24 cellular contexts compared by ENCODE assay signal in the genomic region with DNA sequence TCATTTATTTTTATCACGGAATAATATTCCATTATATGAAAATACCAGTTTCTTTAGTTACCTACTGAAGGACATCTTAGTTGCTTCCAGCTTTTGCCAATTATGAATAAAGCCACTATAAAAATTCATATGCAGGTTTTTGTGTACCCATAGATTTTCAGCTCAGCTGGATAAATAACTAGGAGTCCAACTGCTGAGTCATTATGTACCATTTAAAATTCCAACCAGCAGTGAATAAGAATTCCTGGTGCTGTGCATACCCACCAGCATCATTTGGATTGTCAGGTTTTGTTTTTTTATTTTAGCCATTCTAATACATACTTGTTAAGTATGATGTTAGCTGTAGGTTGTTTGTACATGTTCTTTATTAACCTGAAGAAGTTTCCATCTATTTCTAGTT. TPM values are rescaled to one million over a fixed set of nuclear protein-coding genes. Genes with fewer than 3 reads are reported as not detected.
DNase-seq lines count a peak whose midpoint lies in the region; ATAC-seq and TF ChIP-seq lines count a peak whose summit lies in the region.
"Had no signal": no experiment of that assay in that cellular context is flagged by ENCODE, and none has a peak within 500 bp of the region (broad histone marks: within the 10 kb centered on the region; RNA-seq: fewer than 3 reads in every experiment).

No MANE protein-coding gene starts in this region.

- peaks cover 4% of the 10 kb centered on the region for H3K9me3 Mint-ChIP-seq in osteocyte (ENCODE audit: unreplicated experiment)

- H3K79me2 ChIP-seq in GM23248 (ENCODE audit: insufficient read depth), result peaks cover 85% of the 10 kb centered on the region
- H3K79me2 ChIP-seq: hepatocyte, parathyroid adenoma had no signal

- no peaks in the 10 kb centered on the region for H4K20me1 ChIP-seq in GM23248 (ENCODE audit: insufficient read depth)

- H3K4me3 Mint-ChIP-seq in osteocyte (ENCODE audit: unreplicated experiment) (no peak overlapping the region), T-helper 17 cell (no peak overlapping the region)
- H3K4me3 Mint-ChIP-seq: activated T-cell treated with anti-CD3 and anti-CD28 coated beads, Interleukin-2, amount 50 U/mL, for 72 hours; CD4-positive, CD25-positive, alpha-beta regulatory T cell; H9; IgD-negative memory B cell had no signal

- no peak for TF ChIP-seq CTCF in osteocyte (IDR thresholded peaks at IDR 0.05)

- H3K4me2 ChIP-seq in GM23248 (ENCODE audit: unreplicated experiment), result no peak overlapping the region
- H3K4me2 ChIP-seq: hepatocyte had no signal

- peak overlapping the region; percentile 70 for H3K27ac Mint-ChIP-seq in osteocyte (ENCODE audit: unreplicated experiment)
- no peak overlapping the region for H3K27ac Mint-ChIP-seq in T-helper 17 cell
- H3K27ac Mint-ChIP-seq: activated T-cell treated with anti-CD3 and anti-CD28 coated beads, Interleukin-2, amount 50 U/mL, for 72 hours; CD4-positive, CD25-positive, alpha-beta regulatory T cell; H9; IgD-negative memory B cell had no signal

- no peaks in the 10 kb centered on the region for H3K27me3 Mint-ChIP-seq in osteocyte (ENCODE audit: unreplicated experiment)
- no peaks in the 10 kb centered on the region for H3K27me3 Mint-ChIP-seq in T-helper 17 cell
- H3K27me3 Mint-ChIP-seq: CD4-positive, CD25-positive, alpha-beta regulatory T cell; IgD-negative memory B cell had no signal

- H2AFZ ChIP-seq in GM23248, result no peak overlapping the region
- H2AFZ ChIP-seq: hepatocyte, parathyroid adenoma had no signal

- peak overlapping the region; percentile 38 for H3K27ac ChIP-seq in GM23248
- H3K27ac ChIP-seq: hepatocyte, parathyroid adenoma, SK-N-MC, tibial nerve had no signal

- no peaks in the 10 kb centered on the region for H3K36me3 Mint-ChIP-seq in osteocyte (ENCODE audit: unreplicated experiment)
- peaks cover 3% of the 10 kb centered on the region for H3K36me3 Mint-ChIP-seq in T-helper 17 cell (ENCODE audit: low read depth)

- peaks cover 14% of the 10 kb centered on the region; the same call in 1 of the 2 replicates for H3F3A ChIP-seq in GM23248 (ENCODE audit: insufficient read depth)

- no peaks in the 10 kb centered on the region for H3K9me2 ChIP-seq in GM23248 (ENCODE audit: insufficient read depth)

- H3K4me3 ChIP-seq in GM23248, result no peak overlapping the region
- H3K4me3 ChIP-seq: GM12878, hepatocyte, SK-N-MC, tibial nerve had no signal

- no peaks in the 10 kb centered on the region for H3K27me3 ChIP-seq in GM23248 (replicated peaks; ENCODE audit: insufficient read depth)
- H3K27me3 ChIP-seq: hepatocyte, tibial nerve had no signal

- no peak for ATAC-seq in HG02759 (IDR thresholded peaks at IDR 0.05; ENCODE audit: unreplicated experiment)
- no peak for ATAC-seq in T-helper 17 cell
- ATAC-seq: activated T-cell treated with anti-CD3 and anti-CD28 coated beads, Interleukin-2, amount 50 U/mL, for 72 hours; GM12878; left cardiac atrium had no signal

- no peaks in the 10 kb centered on the region for H3K36me3 ChIP-seq in GM23248 (ENCODE audit: low read depth)
- H3K36me3 ChIP-seq: tibial nerve had no signal

- WGBS in GM23248 (ENCODE audit: low coverage in 1 of 2, low lambda C conversion rate in 2 of 2, missing lambda C conversion rate in 2 of 2), 2 experiments, result 95 to 100% methylated on average over 1 of the region's 1 CpG

- H3K9me3 ChIP-seq in GM23248 (ENCODE audit: low read depth) (no peaks in the 10 kb centered on the region), T-helper 17 cell (ENCODE audit: control insufficient read depth, low read length, poor library complexity, severe bottlenecking) (no peaks in the 10 kb centered on the region)
- H3K9me3 ChIP-seq: tibial nerve had no signal

- in situ Hi-C loops in GM23248 (cut with MboI), result no loop called here

- H3K9ac ChIP-seq in GM23248, result no peak overlapping the region
- H3K9ac ChIP-seq: parathyroid adenoma had no signal

- peak; percentile 73 for DNase-seq in GM23248
- DNase-seq in SHP77 (lab: John Stamatoyannopoulos, UW), result peak; percentile 29 to 51
- DNase-seq in dermis blood vessel endothelial cell, result peak; percentile 49
- no peak for DNase-seq in osteocyte (ENCODE audit: extremely low spot score, unreplicated experiment)
- no peak for DNase-seq in HuH-7.5 (ENCODE audit: low spot score)
- DNase-seq in RKO (ENCODE audit: low spot score), result no peak
- no peak for DNase-seq in T-helper 17 cell
- DNase-seq: activated CD4-positive, alpha-beta T cell treated with anti-CD3 and anti-CD28 coated beads, Interleukin-2, amount 50 U/mL, for 1 hour; activated T-cell treated with anti-CD3 and anti-CD28 coated beads, Interleukin-2, amount 50 U/mL, for 72 hours; CD4-positive, CD25-positive, alpha-beta regulatory T cell; H9; left cardiac atrium; NCI-H1105 treated with DMSO at 0.1 percent for 48 hours; small intestine had no signal

- peaks cover 54% of the 10 kb centered on the region for H3K4me1 ChIP-seq in GM23248 (ENCODE audit: insufficient read depth)
- H3K4me1 ChIP-seq: parathyroid adenoma, tibial nerve had no signal

- H3K4me1 Mint-ChIP-seq in osteocyte (ENCODE audit: unreplicated experiment) (peaks cover 32% of the 10 kb centered on the region), T-helper 17 cell (peaks cover 25% of the 10 kb centered on the region)

RNA-seq across cellular contexts. Expression of gene FAM24B, which starts 14.5 kb away (rescaled TPM):
- 3.3 and 3.8 TPM in 2 replicates for total RNA-seq in GM23248 (2014; rRNA removed; shearing (Covaris generic))
- 5.7 and 7.0 TPM in 2 replicates for polyA plus RNA-seq in GM23248 (2016; fragmentation: Nextera tagmentation; extraction: Ambion mirVana)
- total RNA-seq in dermis blood vessel endothelial cell (2.2 and 5.1 TPM in 2 replicates), osteocyte (0.70 TPM in 1 of 2 replicates, not detected in the other), T-helper 17 cell (10 to 100 TPM in 1 of 2 donors, 1 to 10 TPM in 1; 9.0 to 10.7 TPM)
- total RNA-seq: H9, hepatocyte had no signal
- polyA plus RNA-seq: hepatocyte had no signal

RNA-seq across cellular contexts. Expression of gene CUZD1, which starts 19.2 kb away (rescaled TPM):
- total RNA-seq in GM23248 (2014; rRNA removed; shearing (Covaris generic)), result 0.11 and 0.13 TPM in 2 replicates
- polyA plus RNA-seq in GM23248 (2016; fragmentation: Nextera tagmentation; extraction: Ambion mirVana), result 0.22 and 0.31 TPM in 2 replicates
- total RNA-seq in dermis blood vessel endothelial cell (0.34 and 0.51 TPM in 2 replicates), osteocyte (0.30 and 0.81 TPM in 2 replicates), T-helper 17 cell (under 1 TPM; 0.73 to 0.82 TPM)
- total RNA-seq: hepatocyte had no signal
- polyA plus RNA-seq: hepatocyte had no signal

RNA-seq across cellular contexts. Expression of gene FAM24A, which starts 45.5 kb away (rescaled TPM):
- not detected in 2 replicates for total RNA-seq in GM23248 (2014; rRNA removed; shearing (Covaris generic))
- not detected in 2 replicates for polyA plus RNA-seq in GM23248 (2016; fragmentation: Nextera tagmentation; extraction: Ambion mirVana)
- total RNA-seq in dermis blood vessel endothelial cell (not detected in 2 replicates), osteocyte (not detected in 2 replicates), T-helper 17 cell (not detected)
- total RNA-seq: activated T-cell treated with anti-CD3 and anti-CD28 coated beads, Interleukin-2, amount 50 U/mL, for 72 hours; CD4-positive, CD25-positive, alpha-beta regulatory T cell; Daoy; epithelial cell of proximal tubule; GM12878; H9; hepatocyte; left cardiac atrium; tibial nerve had no signal
- polyA plus RNA-seq: adipose tissue; CD4-positive, CD25-positive, alpha-beta regulatory T cell; GM12878; hepatocyte; IgD-negative memory B cell; small intestine had no signal

Comparison
In these comparisons a context has a peak if more than half of its experiments do, and no peak if none do; other contexts are left out.
1. DNase-seq: peak in GM23248 (single experiment), SHP77 (2 of 2) and dermis blood vessel endothelial cell (single experiment); none in osteocyte (single experiment), HuH-7.5 (single experiment), RKO (single experiment) and T-helper 17 cell (0 of 3).